Comparison of ENCODE assay signal across 22 cellular contexts in genomic region chr18:78528437-78529228, GRCh38.
DNase-seq lines count a peak whose midpoint lies in the region; ATAC-seq, FAIRE-seq and TF ChIP-seq lines count a peak whose summit lies in the region.
"Had no signal": no experiment of that assay in that cellular context is flagged by ENCODE, and none has a peak within 500 bp of the region (broad histone marks: within the 10 kb centered on the region; RNA-seq: fewer than 3 reads in every experiment).

No MANE protein-coding gene starts in this region.

- no peak for TF ChIP-seq EP300 in HepG2 (IDR thresholded peaks at IDR 0.05; ENCODE audit: low read depth in 2 of 2, low read length in 2 of 2)
- TF ChIP-seq EP300 in HepG2 (CRISPR knock-in tag; IDR thresholded peaks at IDR 0.05; ENCODE audit: borderline replicate concordance) = no peak
- TF ChIP-seq EP300 in K562 (IDR thresholded peaks at IDR 0.05; ENCODE audit: low read length) = no peak

- H3K27me3 ChIP-seq in HepG2 (ENCODE audit: control insufficient read depth in 1 of 2, insufficient read depth in 2 of 2, low read length in 2 of 2) (peaks cover 0 to 47% of the 10 kb centered on the region in 2 experiments; a peak in 3 of 5 replicates), right lobe of liver (no peaks in the 10 kb centered on the region), K562 (ENCODE audit: control insufficient read depth in 2 of 2, insufficient read depth in 2 of 2, low read length in 2 of 2) (peaks cover 2 to 14% of the 10 kb centered on the region in 2 experiments; a peak in 2 of 5 replicates)
- H3K27me3 ChIP-seq: foreskin keratinocyte, transverse colon had no signal

- no peak overlapping the region for H3K9ac ChIP-seq in HepG2 (ENCODE audit: insufficient read depth, low read depth, low read length)
- H3K9ac ChIP-seq in K562 (ENCODE audit: insufficient read depth in 1 of 2, low read depth in 2 of 2, low read length in 2 of 2) = no peak overlapping the region; a peak in 1 of 4 replicates

- intact Hi-C loops in HepG2 (cut with micrococcal nuclease; ENCODE audit: unreplicated experiment) (loop anchor here (5.0 kb wide), 1 partner anchor 691 kb away; no protein-coding TSS in a partner anchor), right lobe of liver (cut with DNase I) (no loop called here), K562 (cut with micrococcal nuclease) (no loop called here)

- H2AFZ ChIP-seq in HepG2 (ENCODE audit: low read length) = no peak overlapping the region
- H2AFZ ChIP-seq in K562 (ENCODE audit: low read depth, low read length) = no peak overlapping the region

- no peak for DNase-seq in HepG2 (ENCODE audit: low spot score)
- no peak for DNase-seq in right lobe of liver
- DNase-seq in NCI-H345 (lab: John Stamatoyannopoulos, UW) = peak; percentile 62
- DNase-seq in K562 (ENCODE audit: extremely low read depth in 1 of 4, low spot score in 3 of 4) = peak in 3 of 4 experiments; percentile 10 to 21 (median 11)
- DNase-seq in ecto neural progenitor cell (ENCODE audit: low spot score) = no peak
- no peak for DNase-seq in activated T-cell treated with anti-CD3 and anti-CD28 coated beads for 4 hours
- DNase-seq: activated CD4-positive, alpha-beta T cell treated with anti-CD3 and anti-CD28 coated beads for 4 hours; activated naive CD4-positive, alpha-beta T cell treated with anti-CD3 and anti-CD28 coated beads, Interleukin-2, amount 50 U/mL, for 16 hours; anterior cingulate cortex; Caco-2; erythroblast; foreskin keratinocyte; hypothalamus; Kasumi-1; NCI-H446 treated with DMSO at 0.1 percent for 48 hours; OCI-M1; Right ventricle myocardium superior; stimulated activated CD8-positive, alpha-beta memory T cell treated with anti-CD3 and anti-CD28 coated beads, Interleukin-4, amount 100 ng/mL, for 48 hours; T-helper 1 cell; transverse colon had no signal

- POLR2A ChIA-PET in HepG2 (lab: Yijun Ruan, JAX) (no interaction called here), K562 (lab: Yijun Ruan, JAX) (no interaction called here)

- no peak overlapping the region for H3K27ac ChIP-seq in HepG2 (ENCODE audit: extremely low read length, insufficient read depth, low read length)
- no peak overlapping the region for H3K27ac ChIP-seq in right lobe of liver
- no peak overlapping the region for H3K27ac ChIP-seq in K562 (ENCODE audit: extremely low read depth, low read depth, low read length)
- H3K27ac ChIP-seq: foreskin keratinocyte, transverse colon had no signal

- TF ChIP-seq CTCF in HepG2 (CRISPR knock-in tag; IDR thresholded peaks at IDR 0.05) = no peak
- no peak for TF ChIP-seq CTCF in right lobe of liver (IDR thresholded peaks at IDR 0.05)
- TF ChIP-seq CTCF in K562 (IDR thresholded peaks at IDR 0.05 in 2 of 3, conservative IDR thresholded peaks at IDR 0.05 in 1 of 3; ENCODE audit: insufficient read depth in 2 of 3, low read depth in 1 of 3, low read length in 3 of 3) = no peak

- no peaks in the 10 kb centered on the region for H4K20me1 ChIP-seq in HepG2 (ENCODE audit: insufficient read depth, low read length)
- H4K20me1 ChIP-seq in K562 (replicated peaks; ENCODE audit: control insufficient read depth, insufficient read depth, low read length) = no peaks in the 10 kb centered on the region

- H3K36me3 ChIP-seq in HepG2 (replicated peaks in 1 of 2; ENCODE audit: control insufficient read depth in 1 of 2, insufficient read depth in 2 of 2, low read length in 2 of 2) (no peaks in the 10 kb centered on the region), right lobe of liver (no peaks in the 10 kb centered on the region), K562 (ENCODE audit: control insufficient read depth, insufficient read depth, low read length) (no peaks in the 10 kb centered on the region)
- H3K36me3 ChIP-seq: transverse colon had no signal

- no peak for FAIRE-seq in HepG2 (lab: Jason Lieb, UNC)
- no peak for FAIRE-seq in K562 (lab: Jason Lieb, UNC)

- no TSS peak for BruUV-seq in HepG2 (replicated peaks; lab: Mats Ljungman, UMichigan)
- no TSS peak for BruUV-seq in K562 (replicated peaks; lab: Mats Ljungman, UMichigan)

- H3K4me1 ChIP-seq in HepG2 (ENCODE audit: insufficient read depth, low read length) = no peaks in the 10 kb centered on the region
- no peaks in the 10 kb centered on the region for H3K4me1 ChIP-seq in right lobe of liver
- H3K4me1 ChIP-seq in K562 (replicated peaks in 1 of 2; ENCODE audit: control insufficient read depth in 2 of 2, insufficient read depth in 2 of 2, low read length in 2 of 2) = 0 out of 5 replicates have a peak, but pooled peaks cover 0 to 3% of the 10 kb centered on the region in 2 experiments
- H3K4me1 ChIP-seq: Caco-2, foreskin keratinocyte, transverse colon had no signal

- TF ChIP-seq RAD21 in HepG2 (CRISPR knock-in tag; IDR thresholded peaks at IDR 0.05) (no peak), K562 (CRISPR knock-in tag; conservative IDR thresholded peaks at IDR 0.05 in 1 of 2, IDR thresholded peaks at IDR 0.05 in 1 of 2) (no peak)

- TF ChIP-seq POLR2A in HepG2 (IDR thresholded peaks at IDR 0.05; ENCODE audit: insufficient read depth in 1 of 2, low read depth in 2 of 2, low read length in 2 of 2) (no peak), right lobe of liver (IDR thresholded peaks at IDR 0.05) (no peak), K562 (conservative IDR thresholded peaks at IDR 0.05) (no peak)

- in situ Hi-C loops in HepG2 (cut with HindIII; ENCODE audit: extremely low pct_ligation_motif_present, low pct_unique_long_range_greater_than_20kb) = no loop called here
- in situ Hi-C loops in K562 (cut with MboI) = no loop called here

- H3K9me3 ChIP-seq in HepG2 (ENCODE audit: low read length) (no peaks in the 10 kb centered on the region), right lobe of liver (no peaks in the 10 kb centered on the region), K562 (replicated peaks; ENCODE audit: control insufficient read depth, insufficient read depth, low read depth, low read length) (no peaks in the 10 kb centered on the region)
- H3K9me3 ChIP-seq: Caco-2, transverse colon had no signal

- H3K4me2 ChIP-seq in HepG2 (ENCODE audit: low read depth, low read length) (no peak overlapping the region), K562 (ENCODE audit: insufficient read depth, low read length) (no peak overlapping the region)

- no peaks in the 10 kb centered on the region for H3K79me2 ChIP-seq in HepG2 (ENCODE audit: insufficient read depth, low read length)
- no peaks in the 10 kb centered on the region for H3K79me2 ChIP-seq in K562 (ENCODE audit: control insufficient read depth, insufficient read depth, low read length)

- WGBS in HepG2 (ENCODE audit: low lambda C conversion rate) = 28% methylated on average over 15 of the region's 15 CpGs
- WGBS in right lobe of liver (ENCODE audit: insufficient coverage, low coverage, low lambda C conversion rate, missing lambda C conversion rate) = 52% methylated on average over 15 of the region's 15 CpGs
- WGBS in K562 (ENCODE audit: insufficient coverage, low coverage, missing lambda C conversion rate) = under 1% methylated on average over 11 of the region's 15 CpGs

- ATAC-seq in HepG2 (no peak), right lobe of liver (no peak), K562 (peak; percentile 63; the same call in 2 of the 3 replicates), HG03469 (IDR thresholded peaks at IDR 0.05; ENCODE audit: unreplicated experiment) (no peak), GM21737 (IDR thresholded peaks at IDR 0.05; ENCODE audit: unreplicated experiment) (no peak)
- ATAC-seq: foreskin keratinocyte had no signal

- no peak overlapping the region for H3K4me3 ChIP-seq in HepG2 (replicated peaks in 1 of 3; ENCODE audit: insufficient read depth in 1 of 3, low read depth in 2 of 3, low read length in 3 of 3)
- no peak overlapping the region for H3K4me3 ChIP-seq in right lobe of liver
- no peak overlapping the region for H3K4me3 ChIP-seq in K562
- H3K4me3 ChIP-seq: transverse colon had no signal

- CTCF ChIA-PET in HepG2 (lab: Yijun Ruan, JAX; ENCODE audit: low intra/inter-chr PET ratio, low total read pairs) = no interaction called here
- CTCF ChIA-PET in K562 (lab: Yijun Ruan, JAX; ENCODE audit: low intra/inter-chr PET ratio) = no interaction called here

- no peaks in the 10 kb centered on the region for H3K9me1 ChIP-seq in K562 (ENCODE audit: control insufficient read depth, insufficient read depth, low read length)

TF ChIP-seq in HepG2, 621 proteins besides CTCF, POLR2A, EP300 and RAD21:
- TF ChIP-seq ATF7 (IDR thresholded peaks at IDR 0.05) = peak; percentile 96
- TF ChIP-seq ATF7 (CRISPR knock-in tag; IDR thresholded peaks at IDR 0.05) = no peak
- peak; percentile 93 for TF ChIP-seq CREB1 (IDR thresholded peaks at IDR 0.05)
- no peak for TF ChIP-seq CREB1 (CRISPR knock-in tag; IDR thresholded peaks at IDR 0.05)
- no peak for TF ChIP-seq TOE1 (CRISPR knock-in tag; IDR thresholded peaks at IDR 0.05)
TF ChIP-seq in HepG2: peak in this region for 2.

TF ChIP-seq in K562, 482 proteins besides CTCF, POLR2A, EP300 and RAD21 (continues in another document):
- no peak for TF ChIP-seq THRAP3 (IDR thresholded peaks at IDR 0.05; ENCODE audit: borderline replicate concordance)
- TF ChIP-seq ARHGAP35 (IDR thresholded peaks at IDR 0.05; ENCODE audit: partially characterized antibody) = no peak
- TF ChIP-seq JUND (IDR thresholded peaks at IDR 0.05; ENCODE audit: borderline replicate concordance, low read depth, low read length) = peak; percentile 53; the same call in 1 of the 2 replicates
- TF ChIP-seq JUND (tag; IDR thresholded peaks at IDR 0.05; ENCODE audit: borderline replicate concordance, low read depth, low read length) = peak; percentile 53; the same call in 2 of the 3 replicates
- TF ChIP-seq ZNF644 (tag; IDR thresholded peaks at IDR 0.05; ENCODE audit: low read depth) = no peak
- no peak for TF ChIP-seq IRF9 (tag; IDR thresholded peaks at IDR 0.05)
- TF ChIP-seq ATF3 (IDR thresholded peaks at IDR 0.05) = peak; percentile 81
- TF ChIP-seq ATF3 (CRISPR knock-in tag; conservative IDR thresholded peaks at IDR 0.05) = no peak

Comparison
In these comparisons a context has a peak if more than half of its experiments do, and no peak if none do; other contexts are left out.
1. DNase-seq: peak in NCI-H345 (single experiment) and K562 (3 of 4); none in HepG2 (single experiment), right lobe of liver (0 of 3), ecto neural progenitor cell (single experiment) and activated T-cell treated with anti-CD3 and anti-CD28 coated beads for 4 hours (single experiment).
2. Of the 241 proteins assayed by ChIP-seq in both HepG2 and K562: peak only in HepG2: none; only in K562: JUND; in both: none; in neither: 236; mixed calls (peak in some experiments, not most) for 4.